ENCODE assay signal across 18 cellular contexts in genomic region chr12:89344862-89345202, GRCh38. TPM values are rescaled to one million over a fixed set of nuclear protein-coding genes. Genes with fewer than 3 reads are reported as not detected.
DNase-seq lines count a peak whose midpoint lies in the region; ATAC-seq and TF ChIP-seq lines count a peak whose summit lies in the region.
"Had no signal": no experiment of that assay in that cellular context is flagged by ENCODE, and none has a peak within 500 bp of the region (broad histone marks: within the 10 kb centered on the region; RNA-seq: fewer than 3 reads in every experiment).

No MANE protein-coding gene starts in this region.

- H3K9me3 Mint-ChIP-seq in activated CD8-positive, alpha-beta memory T cell treated with anti-CD3 and anti-CD28 coated beads, Interleukin-2, amount 10 ng/mL, durations not matched to agents 7 days and 5 days (ENCODE audit: low read depth) = peaks cover 5% of the 10 kb centered on the region
- H3K9me3 Mint-ChIP-seq in activated CD4-positive, alpha-beta memory T cell treated with anti-CD3 and anti-CD28 coated beads, Interleukin-2, amount 10 ng/mL, durations not matched to agents 7 days and 5 days = peaks cover 10% of the 10 kb centered on the region
- no peaks in the 10 kb centered on the region for H3K9me3 Mint-ChIP-seq in stimulated activated effector memory CD8-positive, alpha-beta T cell treated with anti-CD3 and anti-CD28 coated beads, Interleukin-12 subunit alpha, Interleukin-12 subunit beta, amount 100 ng/mL, for 72 hours
- H3K9me3 Mint-ChIP-seq in mesothelial cell of epicardium = no peaks in the 10 kb centered on the region
- H3K9me3 Mint-ChIP-seq: CD4-positive, CD25-positive, alpha-beta regulatory T cell; effector memory CD8-positive, alpha-beta T cell; nephron had no signal

- H3K4me3 Mint-ChIP-seq in activated CD8-positive, alpha-beta memory T cell treated with anti-CD3 and anti-CD28 coated beads, Interleukin-2, amount 10 ng/mL, durations not matched to agents 7 days and 5 days = no peak overlapping the region
- no peak overlapping the region for H3K4me3 Mint-ChIP-seq in activated CD4-positive, alpha-beta memory T cell treated with anti-CD3 and anti-CD28 coated beads, Interleukin-2, amount 10 ng/mL, durations not matched to agents 7 days and 5 days
- no peak overlapping the region for H3K4me3 Mint-ChIP-seq in stimulated activated effector memory CD8-positive, alpha-beta T cell treated with anti-CD3 and anti-CD28 coated beads, Interleukin-12 subunit alpha, Interleukin-12 subunit beta, amount 100 ng/mL, for 72 hours
- no peak overlapping the region for H3K4me3 Mint-ChIP-seq in mesothelial cell of epicardium

- POLR2A ChIA-PET in activated CD4-positive, alpha-beta memory T cell treated with anti-CD3 and anti-CD28 coated beads, Interleukin-2, amount 10 ng/mL, durations not matched to agents 7 days and 5 days (lab: Charles Lee) = interaction anchor here (0.9 to 10.5 kb wide), 9 partner anchors 8 to 305 kb away, joined by 3 to 293 read pairs (median 14); no protein-coding TSS in a partner anchor

- peak overlapping the region; percentile 87 for H3K27ac Mint-ChIP-seq in activated CD8-positive, alpha-beta memory T cell treated with anti-CD3 and anti-CD28 coated beads, Interleukin-2, amount 10 ng/mL, durations not matched to agents 7 days and 5 days
- H3K27ac Mint-ChIP-seq in activated CD4-positive, alpha-beta memory T cell treated with anti-CD3 and anti-CD28 coated beads, Interleukin-2, amount 10 ng/mL, durations not matched to agents 7 days and 5 days = peak overlapping the region; percentile 91
- H3K27ac Mint-ChIP-seq in stimulated activated effector memory CD8-positive, alpha-beta T cell treated with anti-CD3 and anti-CD28 coated beads, Interleukin-12 subunit alpha, Interleukin-12 subunit beta, amount 100 ng/mL, for 72 hours = peak overlapping the region; percentile 19
- H3K27ac Mint-ChIP-seq in mesothelial cell of epicardium = no peak overlapping the region

- TF ChIP-seq CTCF in mesothelial cell of epicardium (IDR thresholded peaks at IDR 0.05; ENCODE audit: unreplicated experiment) (no peak), omental fat pad (IDR thresholded peaks at IDR 0.05) (no peak)

- no peak for ATAC-seq in activated CD8-positive, alpha-beta memory T cell treated with anti-CD3 and anti-CD28 coated beads, Interleukin-2, amount 10 ng/mL, durations not matched to agents 7 days and 5 days
- no peak for ATAC-seq in stimulated activated effector memory CD8-positive, alpha-beta T cell treated with anti-CD3 and anti-CD28 coated beads, Interleukin-12 subunit alpha, Interleukin-12 subunit beta, amount 100 ng/mL, for 72 hours
- ATAC-seq in omental fat pad (ENCODE audit: low FRiP score) = no peak
- ATAC-seq: effector memory CD8-positive, alpha-beta T cell had no signal

- H3K27me3 Mint-ChIP-seq in activated CD8-positive, alpha-beta memory T cell treated with anti-CD3 and anti-CD28 coated beads, Interleukin-2, amount 10 ng/mL, durations not matched to agents 7 days and 5 days = no peaks in the 10 kb centered on the region
- H3K27me3 Mint-ChIP-seq in activated CD4-positive, alpha-beta memory T cell treated with anti-CD3 and anti-CD28 coated beads, Interleukin-2, amount 10 ng/mL, durations not matched to agents 7 days and 5 days = no peaks in the 10 kb centered on the region
- peaks cover 26% of the 10 kb centered on the region for H3K27me3 Mint-ChIP-seq in mesothelial cell of epicardium (ENCODE audit: low read depth)
- H3K27me3 Mint-ChIP-seq: effector memory CD8-positive, alpha-beta T cell had no signal

- CTCF ChIA-PET in activated CD8-positive, alpha-beta memory T cell treated with anti-CD3 and anti-CD28 coated beads, Interleukin-2, amount 10 ng/mL, durations not matched to agents 7 days and 5 days (lab: Charles Lee) = interaction anchor here (0.7 to 1.8 kb wide), 5 partner anchors 9 to 294 kb away, joined by 3 to 7 read pairs (median 4); no protein-coding TSS in a partner anchor
- CTCF ChIA-PET in activated CD4-positive, alpha-beta memory T cell treated with anti-CD3 and anti-CD28 coated beads, Interleukin-2, amount 10 ng/mL, durations not matched to agents 7 days and 5 days (lab: Charles Lee) = interaction anchor here (0.7 to 4.1 kb wide), 6 partner anchors 8 to 305 kb away, joined by 3 to 25 read pairs (median 11); no protein-coding TSS in a partner anchor

- DNase-seq in activated CD8-positive, alpha-beta memory T cell treated with anti-CD3 and anti-CD28 coated beads, Interleukin-2, amount 10 ng/mL, durations not matched to agents 7 days and 5 days = no peak
- no peak for DNase-seq in activated CD8-positive, alpha-beta memory T cell treated with anti-CD3 and anti-CD28 coated beads, Interleukin-2, amount 50 U/mL, for 4 hours
- no peak for DNase-seq in activated CD4-positive, alpha-beta memory T cell treated with anti-CD3 and anti-CD28 coated beads, Interleukin-2, amount 10 ng/mL, durations not matched to agents 7 days and 5 days
- DNase-seq in lung microvascular endothelial cell (ENCODE audit: low read depth in 2 of 2) (peak; percentile 57 to 76), HT-29 (ENCODE audit: low spot score) (no peak), mesothelial cell of epicardium (ENCODE audit: low spot score in 2 of 2, unreplicated experiment in 2 of 2) (no peak), omental fat pad (ENCODE audit: low spot score) (no peak)
- DNase-seq in stimulated activated effector memory CD8-positive, alpha-beta T cell treated with anti-CD3 and anti-CD28 coated beads, Interleukin-12 subunit alpha, Interleukin-12 subunit beta, amount 100 ng/mL, for 72 hours (ENCODE audit: low spot score in 2 of 2) = no peak
- DNase-seq: activated CD8-positive, alpha-beta memory T cell treated with anti-CD3 and anti-CD28 coated beads for 24 hours; CD4-positive, CD25-positive, alpha-beta regulatory T cell; effector memory CD8-positive, alpha-beta T cell; head of caudate nucleus; mammary epithelial cell; NCI-H146; NCI-H345; stimulated activated naive CD4-positive, alpha-beta T cell; transverse colon had no signal

- peaks cover 52% of the 10 kb centered on the region for H3K36me3 Mint-ChIP-seq in activated CD8-positive, alpha-beta memory T cell treated with anti-CD3 and anti-CD28 coated beads, Interleukin-2, amount 10 ng/mL, durations not matched to agents 7 days and 5 days
- peaks cover 65% of the 10 kb centered on the region for H3K36me3 Mint-ChIP-seq in activated CD4-positive, alpha-beta memory T cell treated with anti-CD3 and anti-CD28 coated beads, Interleukin-2, amount 10 ng/mL, durations not matched to agents 7 days and 5 days (ENCODE audit: low read depth)
- H3K36me3 Mint-ChIP-seq in stimulated activated effector memory CD8-positive, alpha-beta T cell treated with anti-CD3 and anti-CD28 coated beads, Interleukin-12 subunit alpha, Interleukin-12 subunit beta, amount 100 ng/mL, for 72 hours = peaks cover 37% of the 10 kb centered on the region
- no peaks in the 10 kb centered on the region for H3K36me3 Mint-ChIP-seq in mesothelial cell of epicardium
- H3K36me3 Mint-ChIP-seq: CD4-positive, CD25-positive, alpha-beta regulatory T cell had no signal

- H3K4me1 Mint-ChIP-seq in activated CD8-positive, alpha-beta memory T cell treated with anti-CD3 and anti-CD28 coated beads, Interleukin-2, amount 10 ng/mL, durations not matched to agents 7 days and 5 days = peaks cover 70% of the 10 kb centered on the region
- H3K4me1 Mint-ChIP-seq in activated CD4-positive, alpha-beta memory T cell treated with anti-CD3 and anti-CD28 coated beads, Interleukin-2, amount 10 ng/mL, durations not matched to agents 7 days and 5 days = peaks cover 64% of the 10 kb centered on the region
- peaks cover 61% of the 10 kb centered on the region for H3K4me1 Mint-ChIP-seq in stimulated activated effector memory CD8-positive, alpha-beta T cell treated with anti-CD3 and anti-CD28 coated beads, Interleukin-12 subunit alpha, Interleukin-12 subunit beta, amount 100 ng/mL, for 72 hours
- H3K4me1 Mint-ChIP-seq in mesothelial cell of epicardium = peaks cover 43% of the 10 kb centered on the region

RNA-seq across cellular contexts. Expression of gene DUSP6, which starts 7.5 kb away (rescaled TPM):
- total RNA-seq in activated CD8-positive, alpha-beta memory T cell treated with anti-CD3 and anti-CD28 coated beads, Interleukin-2, amount 10 ng/mL, durations not matched to agents 7 days and 5 days = 100 to 1,000 TPM in 1 of 2 experiments, 10 to 100 TPM in 1; 76.3 to 100 TPM
- total RNA-seq in activated CD4-positive, alpha-beta memory T cell treated with anti-CD3 and anti-CD28 coated beads, Interleukin-2, amount 10 ng/mL, durations not matched to agents 7 days and 5 days = 100 to 1,000 TPM; 170 to 171 TPM
- total RNA-seq in lung microvascular endothelial cell (237 and 293 TPM in 2 replicates), mesothelial cell of epicardium (22.2 to 24.8 TPM (median 22.9 TPM) in 3 replicates), omental fat pad (100 to 1,000 TPM; 201 to 329 (median 213) TPM)
- total RNA-seq in HT-29 (2014; rRNA removed; shearing (Covaris generic)) = 112 and 135 TPM in 2 replicates

Comparison
In these comparisons a context has a peak if more than half of its experiments do, and no peak if none do; other contexts are left out.
1. DNase-seq: peak in lung microvascular endothelial cell (2 of 2); none in activated CD8-positive, alpha-beta memory T cell treated with anti-CD3 and anti-CD28 coated beads, Interleukin-2, amount 10 ng/mL, durations not matched to agents 7 days and 5 days (single experiment), activated CD8-positive, alpha-beta memory T cell treated with anti-CD3 and anti-CD28 coated beads, Interleukin-2, amount 50 U/mL, for 4 hours (single experiment), activated CD4-positive, alpha-beta memory T cell treated with anti-CD3 and anti-CD28 coated beads, Interleukin-2, amount 10 ng/mL, durations not matched to agents 7 days and 5 days (single experiment), stimulated activated effector memory CD8-positive, alpha-beta T cell treated with anti-CD3 and anti-CD28 coated beads, Interleukin-12 subunit alpha, Interleukin-12 subunit beta, amount 100 ng/mL, for 72 hours (0 of 2), HT-29 (single experiment), mesothelial cell of epicardium (0 of 2) and omental fat pad (single experiment).